ENCODE assay signal across 14 cellular contexts in genomic region chr2:144669196-144669987, GRCh38.
DNase-seq lines count a peak whose midpoint lies in the region; ATAC-seq and TF ChIP-seq lines count a peak whose summit lies in the region.
"Had no signal": no experiment of that assay in that cellular context is flagged by ENCODE, and none has a peak within 500 bp of the region (broad histone marks: within the 10 kb centered on the region; RNA-seq: fewer than 3 reads in every experiment).

No MANE protein-coding gene starts in this region.

- H3K36me3 Mint-ChIP-seq in dendritic cell treated with granulocyte-macrophage colony-stimulating factor and Interleukin-4, amounts not matched to agents 40 ng/mL and 50 ng/mL, for 4 days (ENCODE audit: low read depth) = peaks cover 26% of the 10 kb centered on the region
- H3K36me3 Mint-ChIP-seq: CD8-positive, alpha-beta memory T cell had no signal

- H3K27ac ChIP-seq in DOHH2 (ENCODE audit: low read depth, low read length) (no peak overlapping the region), PC-3 (ENCODE audit: low read length) (no peak overlapping the region), smooth muscle cell (ENCODE audit: low read depth) (peak overlapping the region; percentile 7), gastrocnemius medialis (no peak overlapping the region)

- H3F3A ChIP-seq in DOHH2 (ENCODE audit: control insufficient read depth, insufficient read depth) (no peaks in the 10 kb centered on the region), PC-3 (ENCODE audit: low read length, unreplicated experiment) (no peaks in the 10 kb centered on the region), smooth muscle cell (ENCODE audit: low read depth) (no peaks in the 10 kb centered on the region)

- peak overlapping the region; percentile 90 for H3K27ac Mint-ChIP-seq in dendritic cell treated with granulocyte-macrophage colony-stimulating factor and Interleukin-4, amounts not matched to agents 40 ng/mL and 50 ng/mL, for 4 days

- no peak overlapping the region for H3K9ac ChIP-seq in PC-3 (ENCODE audit: low read length)
- no peak overlapping the region for H3K9ac ChIP-seq in smooth muscle cell (ENCODE audit: low read depth)

- no peaks in the 10 kb centered on the region for H4K20me1 ChIP-seq in DOHH2 (ENCODE audit: control insufficient read depth, insufficient read depth, low read depth, low read length)
- no peaks in the 10 kb centered on the region for H4K20me1 ChIP-seq in PC-3 (ENCODE audit: low read length)
- H4K20me1 ChIP-seq in smooth muscle cell (ENCODE audit: low read depth) = no peaks in the 10 kb centered on the region

- no TSS peak for BruUV-seq in PC-3 (replicated peaks; lab: Mats Ljungman, UMichigan)

- POLR2A ChIA-PET in PC-3 (lab: Charles Lee; ENCODE audit: unreplicated experiment) = interaction anchor here (1.0 kb wide), 1 partner anchor 338 kb away, joined by 3 read pairs; no protein-coding TSS in a partner anchor

- H2AFZ ChIP-seq in PC-3 (ENCODE audit: low read length) (no peak overlapping the region), smooth muscle cell (ENCODE audit: low read depth) (peak overlapping the region; percentile 50)

- ATAC-seq in PC-3 = no peak
- ATAC-seq in GM21723 (IDR thresholded peaks at IDR 0.05; ENCODE audit: unreplicated experiment) = no peak
- ATAC-seq in gastrocnemius medialis = no peak
- no peak for ATAC-seq in GM19351 (IDR thresholded peaks at IDR 0.05; ENCODE audit: unreplicated experiment)
- ATAC-seq: HCT116, HepG2 had no signal

- H3K27me3 ChIP-seq in DOHH2 (ENCODE audit: control insufficient read depth, low read length) (no peaks in the 10 kb centered on the region), PC-3 (ENCODE audit: low read length) (no peaks in the 10 kb centered on the region), smooth muscle cell (ENCODE audit: low read depth) (no peaks in the 10 kb centered on the region), gastrocnemius medialis (no peaks in the 10 kb centered on the region)

- TF ChIP-seq POLR2A in gastrocnemius medialis (IDR thresholded peaks at IDR 0.05) = no peak

- peaks cover 37% of the 10 kb centered on the region for H3K4me1 ChIP-seq in DOHH2 (ENCODE audit: control insufficient read depth, low read length)
- peaks cover 28% of the 10 kb centered on the region for H3K4me1 ChIP-seq in PC-3 (ENCODE audit: insufficient read depth, low read length)
- H3K4me1 ChIP-seq in smooth muscle cell (ENCODE audit: low read depth) = no peaks in the 10 kb centered on the region
- H3K4me1 ChIP-seq in gastrocnemius medialis = no peaks in the 10 kb centered on the region
- H3K4me1 ChIP-seq: Caco-2 had no signal

- H3K4me2 ChIP-seq in DOHH2 (ENCODE audit: low read length) = peak overlapping the region; percentile 35
- H3K4me2 ChIP-seq in PC-3 (ENCODE audit: low read length) = peak overlapping the region; percentile 32
- peak overlapping the region; percentile 57 for H3K4me2 ChIP-seq in smooth muscle cell

- H3K9me3 ChIP-seq in DOHH2 (ENCODE audit: control insufficient read depth, insufficient read depth, low read length) (peaks cover 8% of the 10 kb centered on the region; the same call in 1 of the 2 replicates), PC-3 (ENCODE audit: low read length) (no peaks in the 10 kb centered on the region), smooth muscle cell (replicated peaks; ENCODE audit: low read depth) (no peaks in the 10 kb centered on the region), gastrocnemius medialis (no peaks in the 10 kb centered on the region)
- H3K9me3 ChIP-seq: Caco-2 had no signal

- H3K9me2 ChIP-seq in DOHH2 (replicated peaks; ENCODE audit: control insufficient read depth, low read length) (no peaks in the 10 kb centered on the region), PC-3 (replicated peaks; ENCODE audit: low read length) (0 out of 2 replicates have a peak, but pooled peaks cover 6% of the 10 kb centered on the region)

- H3K4me3 Mint-ChIP-seq in dendritic cell treated with granulocyte-macrophage colony-stimulating factor and Interleukin-4, amounts not matched to agents 40 ng/mL and 50 ng/mL, for 4 days = no peak overlapping the region
- H3K4me3 Mint-ChIP-seq: B cell; CD8-positive, alpha-beta memory T cell had no signal

- TF ChIP-seq CTCF in DOHH2 (IDR thresholded peaks at IDR 0.05; ENCODE audit: low read depth, low read length, poor library complexity, severe bottlenecking) = no peak
- TF ChIP-seq CTCF in PC-3 (conservative IDR thresholded peaks at IDR 0.05; ENCODE audit: low read depth, low read length) = no peak
- no peak for TF ChIP-seq CTCF in smooth muscle cell (IDR thresholded peaks at IDR 0.05; ENCODE audit: borderline replicate concordance, insufficient read depth, poor library complexity, severe bottlenecking)
- no peak for TF ChIP-seq CTCF in gastrocnemius medialis (IDR thresholded peaks at IDR 0.05 in 4 of 5, conservative IDR thresholded peaks at IDR 0.05 in 1 of 5)

- no peaks in the 10 kb centered on the region for H3K27me3 Mint-ChIP-seq in dendritic cell treated with granulocyte-macrophage colony-stimulating factor and Interleukin-4, amounts not matched to agents 40 ng/mL and 50 ng/mL, for 4 days
- H3K27me3 Mint-ChIP-seq: B cell had no signal

- no peaks in the 10 kb centered on the region for H3K79me2 ChIP-seq in DOHH2 (ENCODE audit: control insufficient read depth, low read length)
- no peaks in the 10 kb centered on the region for H3K79me2 ChIP-seq in PC-3 (ENCODE audit: low read length)
- H3K79me2 ChIP-seq in smooth muscle cell (ENCODE audit: low read depth) = peaks cover 4% of the 10 kb centered on the region

- no peak overlapping the region for H3K4me3 ChIP-seq in DOHH2 (ENCODE audit: low read length)
- H3K4me3 ChIP-seq in PC-3 (ENCODE audit: low read length) = no peak overlapping the region
- no peak overlapping the region for H3K4me3 ChIP-seq in smooth muscle cell
- no peak overlapping the region for H3K4me3 ChIP-seq in gastrocnemius medialis

- no peaks in the 10 kb centered on the region for H3K9me3 Mint-ChIP-seq in dendritic cell treated with granulocyte-macrophage colony-stimulating factor and Interleukin-4, amounts not matched to agents 40 ng/mL and 50 ng/mL, for 4 days
- H3K9me3 Mint-ChIP-seq: CD8-positive, alpha-beta memory T cell had no signal

- intact Hi-C loops in PC-3 (cut with micrococcal nuclease) (loop anchor here (5.0 to 10.0 kb wide), 3 partner anchors 72 to 375 kb away; a partner anchor contains a TSS), gastrocnemius medialis (cut with DNase I; ENCODE audit: low total_unique reads) (no loop called here)
- intact Hi-C loops in dendritic cell treated with granulocyte-macrophage colony-stimulating factor and Interleukin-4, amounts not matched to agents 40 ng/mL and 50 ng/mL, for 4 days (cut with micrococcal nuclease) = no loop called here

- in situ Hi-C loops in gastrocnemius medialis (cut with MboI; ENCODE audit: low sequenced_read_pairs in 4 of 4) = no loop called here

- CTCF ChIA-PET in PC-3 (lab: Charles Lee) = no interaction called here

- DNase-seq in PC-3 = no peak
- no peak for DNase-seq in smooth muscle cell (lab: John Stamatoyannopoulos, UW; ENCODE audit: unreplicated experiment)
- no peak for DNase-seq in gastrocnemius medialis
- DNase-seq: Caco-2; CD8-positive, alpha-beta memory T cell; DND-41; GF-D8 had no signal

- peaks cover 7% of the 10 kb centered on the region; the same call in 1 of the 2 replicates for H3K36me3 ChIP-seq in DOHH2 (ENCODE audit: control insufficient read depth, low read length)
- H3K36me3 ChIP-seq in PC-3 (ENCODE audit: low read depth, low read length) = no peaks in the 10 kb centered on the region
- no peaks in the 10 kb centered on the region for H3K36me3 ChIP-seq in smooth muscle cell (ENCODE audit: low read depth)
- no peaks in the 10 kb centered on the region for H3K36me3 ChIP-seq in gastrocnemius medialis

- 65% methylated on average over 7 of the region's 7 CpGs for WGBS in smooth muscle cell (ENCODE audit: low lambda C conversion rate)

- peaks cover 65% of the 10 kb centered on the region for H3K4me1 Mint-ChIP-seq in dendritic cell treated with granulocyte-macrophage colony-stimulating factor and Interleukin-4, amounts not matched to agents 40 ng/mL and 50 ng/mL, for 4 days (ENCODE audit: low read depth)
- H3K4me1 Mint-ChIP-seq: CD8-positive, alpha-beta memory T cell had no signal
